ENCODE assay signal across 17 cellular contexts in genomic region chr22:17888855-17889254, GRCh38.
DNase-seq lines count a peak whose midpoint lies in the region; ATAC-seq and TF ChIP-seq lines count a peak whose summit lies in the region.
"Had no signal": no experiment of that assay in that cellular context is flagged by ENCODE, and none has a peak within 500 bp of the region (broad histone marks: within the 10 kb centered on the region; RNA-seq: fewer than 3 reads in every experiment).

No MANE protein-coding gene starts in this region.

- no TSS peak for BruUV-seq in Caco-2 (replicated peaks; lab: Mats Ljungman, UMichigan)

- H3K36me3 Mint-ChIP-seq in Caco-2 (ENCODE audit: insufficient read depth, unreplicated experiment) (peaks cover 71% of the 10 kb centered on the region), nephron progenitor cell (ENCODE audit: low read depth) (peaks cover 21% of the 10 kb centered on the region)

- POLR2A ChIA-PET in Caco-2 (lab: Charles Lee) = no interaction called here

- no peak for DNase-seq in Caco-2
- peak; percentile 69 to 77 for DNase-seq in erythroblast (lab: John Stamatoyannopoulos, UW)
- peak; percentile 44 for DNase-seq in nephron progenitor cell
- DNase-seq in stimulated activated CD4-positive, alpha-beta T cell treated with anti-CD3 and anti-CD28 coated beads, Interleukin-12 subunit alpha, Interleukin-12 subunit beta, amount 100 ng/mL, for 4 hours = no peak
- DNase-seq in NCI-H446 treated with DMSO at 0.1 percent for 48 hours (lab: John Stamatoyannopoulos, UW) = no peak
- DNase-seq: activated T-cell treated with anti-CD3 and anti-CD28 coated beads for 4 hours, amygdala, kidney, NCI-H187, NCI-H82, WERI-Rb-1 had no signal

- no peaks in the 10 kb centered on the region for H3K27me3 Mint-ChIP-seq in Caco-2 (ENCODE audit: insufficient read depth, unreplicated experiment)
- no peaks in the 10 kb centered on the region for H3K27me3 Mint-ChIP-seq in nephron progenitor cell (ENCODE audit: low read depth, poor library complexity)

- intact Hi-C loops in Caco-2 (cut with micrococcal nuclease; ENCODE audit: unreplicated experiment) = no loop called here

- TF ChIP-seq POLR2A in erythroblast (IDR thresholded peaks at IDR 0.05; ENCODE audit: low read length) = no peak

- no peak for TF ChIP-seq CTCF in Caco-2 (IDR thresholded peaks at IDR 0.05; ENCODE audit: insufficient read depth in 1 of 2, low read depth in 1 of 2, low read length in 1 of 2, severe bottlenecking in 1 of 2, unreplicated experiment in 1 of 2)
- TF ChIP-seq CTCF in WI38 (IDR thresholded peaks at IDR 0.05; ENCODE audit: low read depth, low read length) = peak; percentile 21; the same call in 1 of the 2 replicates
- peak; percentile 27 for TF ChIP-seq CTCF in nephron progenitor cell (IDR thresholded peaks at IDR 0.05)

- peaks cover 35% of the 10 kb centered on the region for H3K4me1 ChIP-seq in Caco-2

- H3K4me3 ChIP-seq in Caco-2 (ENCODE audit: low read depth, low read length) (no peak overlapping the region), WI38 (ENCODE audit: low read depth, low read length) (no peak overlapping the region)
- H3K4me3 ChIP-seq: SK-N-MC had no signal

- H3K27ac Mint-ChIP-seq in Caco-2 (ENCODE audit: unreplicated experiment) = peak overlapping the region; percentile 71
- H3K27ac Mint-ChIP-seq in nephron progenitor cell = no peak overlapping the region

- H3K27me3 ChIP-seq in Caco-2 (replicated peaks; ENCODE audit: control insufficient read depth, insufficient read depth, low read length) = no peaks in the 10 kb centered on the region
- H3K27me3 ChIP-seq: neutrophil had no signal

- CTCF ChIA-PET in Caco-2 (lab: Charles Lee) = interaction anchor here (2.4 kb wide), 1 partner anchor 187 kb away, joined by 7 read pairs; no protein-coding TSS in a partner anchor

- no peak for ATAC-seq in HG02885 (IDR thresholded peaks at IDR 0.05; ENCODE audit: poor library complexity, unreplicated experiment)
- ATAC-seq in SK-N-SH treated with all-trans-retinoic acid at 6 μM for 48 hours = no peak
- ATAC-seq: esophagus mucosa had no signal

- H3K36me3 ChIP-seq in Caco-2 (ENCODE audit: control insufficient read depth, insufficient read depth, low read length) = peaks cover 2% of the 10 kb centered on the region
- H3K36me3 ChIP-seq: neutrophil had no signal

- H3K9me3 ChIP-seq in Caco-2 = no peaks in the 10 kb centered on the region
- H3K9me3 ChIP-seq: neutrophil had no signal

- no peak overlapping the region for H3K4me3 Mint-ChIP-seq in Caco-2 (ENCODE audit: unreplicated experiment)
- no peak overlapping the region for H3K4me3 Mint-ChIP-seq in nephron progenitor cell

- H3K4me1 Mint-ChIP-seq in Caco-2 (ENCODE audit: low read depth, unreplicated experiment) (peaks cover 47% of the 10 kb centered on the region), nephron progenitor cell (peaks cover 17% of the 10 kb centered on the region)

- H3K9me3 Mint-ChIP-seq in Caco-2 (ENCODE audit: unreplicated experiment) = no peaks in the 10 kb centered on the region
- H3K9me3 Mint-ChIP-seq in nephron progenitor cell = no peaks in the 10 kb centered on the region

TF ChIP-seq in SK-N-SH treated with all-trans-retinoic acid at 6 μM for 48 hours, 23 proteins besides CTCF, POLR2A, EP300 and RAD21:
- no peak for TF ChIP-seq ZNF70 (CRISPR knock-in tag; IDR thresholded peaks at IDR 0.05)
- TF ChIP-seq ZFP30 (CRISPR knock-in tag; IDR thresholded peaks at IDR 0.05) = no peak
- no peak for TF ChIP-seq SNAI2 (CRISPR knock-in tag; IDR thresholded peaks at IDR 0.05)
- TF ChIP-seq OSR1 (CRISPR knock-in tag; IDR thresholded peaks at IDR 0.05) = no peak
- no peak for TF ChIP-seq ISL1 (CRISPR knock-in tag; IDR thresholded peaks at IDR 0.05)
- no peak for TF ChIP-seq ESRRG (CRISPR knock-in tag; IDR thresholded peaks at IDR 0.05)
- no peak for TF ChIP-seq CSDC2 (CRISPR knock-in tag; IDR thresholded peaks at IDR 0.05)
- TF ChIP-seq BACH2 (CRISPR knock-in tag; IDR thresholded peaks at IDR 0.05; ENCODE audit: borderline replicate concordance) = no peak
- no peak for TF ChIP-seq PATZ1 (CRISPR knock-in tag; IDR thresholded peaks at IDR 0.05; ENCODE audit: borderline replicate concordance)
- TF ChIP-seq CREB5 (CRISPR knock-in tag; IDR thresholded peaks at IDR 0.05; ENCODE audit: low read depth) = no peak
- no peak for TF ChIP-seq TCF4 (CRISPR knock-in tag; IDR thresholded peaks at IDR 0.05; ENCODE audit: borderline replicate concordance)
- TF ChIP-seq ZNF8 (CRISPR knock-in tag; IDR thresholded peaks at IDR 0.05) = no peak
- TF ChIP-seq ZC3H10 (CRISPR knock-in tag; IDR thresholded peaks at IDR 0.05) = no peak
- TF ChIP-seq GLIS3 (CRISPR knock-in tag; IDR thresholded peaks at IDR 0.05) = no peak
- no peak for TF ChIP-seq ARNTL (CRISPR knock-in tag; IDR thresholded peaks at IDR 0.05; ENCODE audit: borderline replicate concordance, low read depth)
- no peak for TF ChIP-seq PPARA (CRISPR knock-in tag; IDR thresholded peaks at IDR 0.05; ENCODE audit: borderline replicate concordance)
- no peak for TF ChIP-seq ZFP3 (CRISPR knock-in tag; IDR thresholded peaks at IDR 0.05)
- no peak for TF ChIP-seq RARB (CRISPR knock-in tag; IDR thresholded peaks at IDR 0.05)
- TF ChIP-seq POU6F1 (CRISPR knock-in tag; IDR thresholded peaks at IDR 0.05; ENCODE audit: borderline replicate concordance, low read depth) = no peak

Comparison
In these comparisons a context has a peak if more than half of its experiments do, and no peak if none do; other contexts are left out.
1. DNase-seq: peak in erythroblast (2 of 2) and nephron progenitor cell (single experiment); none in Caco-2 (0 of 2), stimulated activated CD4-positive, alpha-beta T cell treated with anti-CD3 and anti-CD28 coated beads, Interleukin-12 subunit alpha, Interleukin-12 subunit beta, amount 100 ng/mL, for 4 hours (single experiment) and NCI-H446 treated with DMSO at 0.1 percent for 48 hours (single experiment).
2. CTCF ChIP-seq: peak in WI38 (single experiment) and nephron progenitor cell (single experiment); none in Caco-2 (0 of 2).